In the genomic region with DNA sequence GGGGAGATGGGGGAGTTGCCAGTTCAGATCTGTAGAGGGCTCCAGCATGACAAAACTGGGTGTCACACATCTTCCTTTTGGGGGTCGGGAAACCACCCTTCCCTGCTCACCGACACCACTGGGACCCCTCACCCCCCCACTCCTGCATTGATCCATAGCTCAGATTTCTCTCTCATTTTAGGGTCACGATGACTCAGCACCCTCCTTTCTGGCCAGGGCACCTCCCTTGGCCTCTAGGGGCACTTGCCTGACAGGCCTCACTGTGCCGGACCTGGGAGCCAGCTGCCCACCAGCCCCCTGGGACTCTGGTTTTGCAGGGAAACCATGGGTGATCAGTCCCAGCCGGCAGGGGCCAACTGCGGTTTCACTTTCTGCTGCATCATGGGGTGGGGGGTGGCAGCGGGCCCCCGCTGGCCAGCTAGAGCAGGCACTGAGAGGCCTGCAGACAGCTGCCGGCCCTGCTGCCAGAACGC, we compare ENCODE assay signal across 9 cellular contexts.
DNase-seq lines count a peak whose midpoint lies in the region; ATAC-seq and TF ChIP-seq lines count a peak whose summit lies in the region.
"Had no signal": no experiment of that assay in that cellular context is flagged by ENCODE, and none has a peak within 500 bp of the region (broad histone marks: within the 10 kb centered on the region; RNA-seq: fewer than 3 reads in every experiment).

No MANE protein-coding gene starts in this region.

- H3K4me3 ChIP-seq in HCT116 (replicated peaks in 1 of 2; ENCODE audit: low read depth in 1 of 2, low read length in 2 of 2) (peak overlapping the region in 1 of 2 experiments; percentile 37; a peak in 1 of 4 replicates), Panc1 (ENCODE audit: low read depth in 2 of 2, low read length in 2 of 2) (peak overlapping the region; percentile 14 to 38)
- H3K4me3 ChIP-seq: SK-N-MC had no signal

- H3K4me2 ChIP-seq in HCT116 (ENCODE audit: low read length) = peak overlapping the region; percentile 77

- in situ Hi-C loops in Panc1 (cut with HindIII; ENCODE audit: low pct_unique_long_range_greater_than_20kb, low sequenced_read_pairs) = no loop called here

- H3K27ac ChIP-seq in HCT116 (ENCODE audit: low read depth, low read length) = peak overlapping the region; percentile 74
- peak overlapping the region; percentile 93 for H3K27ac ChIP-seq in Panc1 (ENCODE audit: low read length)
- H3K27ac ChIP-seq: SK-N-MC had no signal

- no peak for DNase-seq in HCT116 (ENCODE audit: low read depth, low spot score)
- DNase-seq in Panc1 (ENCODE audit: low read depth, low spot score) = no peak
- peak; percentile 67 for DNase-seq in islet precursor cell
- DNase-seq in NOMO-1 (lab: John Stamatoyannopoulos, UW; ENCODE audit: unreplicated experiment in 2 of 2) = no peak
- no peak for DNase-seq in mucosa of gallbladder (ENCODE audit: low spot score)
- no peak for DNase-seq in NCI-H2196 treated with DMSO at 0.1 percent for 48 hours (lab: John Stamatoyannopoulos, UW; ENCODE audit: unreplicated experiment)

- no peaks in the 10 kb centered on the region for H3K9me2 ChIP-seq in HCT116 (ENCODE audit: insufficient read depth)

- no peaks in the 10 kb centered on the region for H3K9me3 ChIP-seq in HCT116 (ENCODE audit: control insufficient read depth in 1 of 2, insufficient read depth in 1 of 2, low read depth in 1 of 2, low read length in 2 of 2)
- no peaks in the 10 kb centered on the region for H3K9me3 ChIP-seq in Panc1 (ENCODE audit: control insufficient read depth, insufficient read depth, low read depth, low read length)

- POLR2A ChIA-PET in HCT116 (lab: Charles Lee) (interaction anchor here (0.6 kb wide), 1 partner anchor 42 kb away, joined by 8 read pairs; no protein-coding TSS in a partner anchor), Panc1 (lab: Charles Lee) (no interaction called here)

- peaks cover 96% of the 10 kb centered on the region for H3K79me2 ChIP-seq in HCT116 (ENCODE audit: insufficient read depth, low read length)

- peaks cover 10% of the 10 kb centered on the region for H3K4me1 Mint-ChIP-seq in activated T-helper 17 cell treated with anti-CD3 and anti-CD28 coated beads, Interleukin-2, amount 50 U/mL, for 72 hours

- no peaks in the 10 kb centered on the region for H3K9me3 Mint-ChIP-seq in activated T-helper 17 cell treated with anti-CD3 and anti-CD28 coated beads, Interleukin-2, amount 50 U/mL, for 72 hours

- H3K27me3 ChIP-seq in HCT116 (ENCODE audit: insufficient read depth, low read length) (no peaks in the 10 kb centered on the region), Panc1 (ENCODE audit: control insufficient read depth, insufficient read depth, low read length) (no peaks in the 10 kb centered on the region)

- RAD21 ChIA-PET in HCT116 (lab: Charles Lee; ENCODE audit: low non-redundant PET in 1 of 2, low total read pairs in 2 of 2, uncharacterized antibody in 2 of 2, unreplicated experiment in 2 of 2) = no interaction called here

- intact Hi-C loops in HCT116 (cut with micrococcal nuclease) = loop anchor here (5.0 kb wide), 1 partner anchor 52 kb away; no protein-coding TSS in a partner anchor
- intact Hi-C loops in Panc1 (cut with micrococcal nuclease; ENCODE audit: unreplicated experiment) = no loop called here

- TF ChIP-seq RAD21 in HCT116 (IDR thresholded peaks at IDR 0.05; ENCODE audit: low read depth) = no peak

- no peaks in the 10 kb centered on the region for H3K36me3 Mint-ChIP-seq in activated T-helper 17 cell treated with anti-CD3 and anti-CD28 coated beads, Interleukin-2, amount 50 U/mL, for 72 hours (ENCODE audit: low read depth)

- H3K4me1 ChIP-seq in HCT116 (ENCODE audit: control insufficient read depth in 1 of 2, insufficient read depth in 2 of 2, low read length in 2 of 2) = peaks cover 47 to 58% of the 10 kb centered on the region in 2 experiments
- peaks cover 66% of the 10 kb centered on the region for H3K4me1 ChIP-seq in Panc1 (ENCODE audit: control insufficient read depth, insufficient read depth, low read length)

- H3K27me3 Mint-ChIP-seq in activated T-helper 17 cell treated with anti-CD3 and anti-CD28 coated beads, Interleukin-2, amount 50 U/mL, for 72 hours = no peaks in the 10 kb centered on the region

- no peaks in the 10 kb centered on the region for H4K20me1 ChIP-seq in HCT116 (ENCODE audit: insufficient read depth)

- no peak overlapping the region for H2AFZ ChIP-seq in HCT116 (ENCODE audit: low read depth, low read length, poor library complexity, severe bottlenecking)

- peak overlapping the region; percentile 64 for H3K9ac ChIP-seq in HCT116 (ENCODE audit: low read length)

- no peak; the same call in 1 of the 2 replicates for ATAC-seq in HCT116
- 0 out of 2 replicates have a peak, but pooled peaks have one; percentile 1 for ATAC-seq in Panc1
- ATAC-seq in activated T-helper 17 cell treated with anti-CD3 and anti-CD28 coated beads, Interleukin-2, amount 50 U/mL, for 72 hours (replicated peaks) = no peak

- no peak overlapping the region for H3K4me3 Mint-ChIP-seq in activated T-helper 17 cell treated with anti-CD3 and anti-CD28 coated beads, Interleukin-2, amount 50 U/mL, for 72 hours

- no peak overlapping the region for H3K27ac Mint-ChIP-seq in activated T-helper 17 cell treated with anti-CD3 and anti-CD28 coated beads, Interleukin-2, amount 50 U/mL, for 72 hours

- TF ChIP-seq POLR2A in HCT116 (IDR thresholded peaks at IDR 0.05; ENCODE audit: borderline replicate concordance, extremely low read depth, insufficient read depth, insufficient read length) = no peak

- BruUV-seq in HCT116 (replicated peaks; lab: Mats Ljungman, UMichigan) (no TSS peak), Panc1 (replicated peaks; lab: Mats Ljungman, UMichigan) (no TSS peak)

- CTCF ChIA-PET in HCT116 (lab: Charles Lee) = interaction anchor here (2.4 kb wide), 1 partner anchor 391 kb away, joined by 7 read pairs; the partner anchor contains the start of gene ERCC4
- CTCF ChIA-PET in Panc1 (lab: Charles Lee) = interaction anchor here (0.6 kb wide), 3 partner anchors 10 to 310 kb away, joined by 3 to 7 read pairs (median 3); no protein-coding TSS in a partner anchor

- no peaks in the 10 kb centered on the region for H3K36me3 ChIP-seq in HCT116 (ENCODE audit: control insufficient read depth in 1 of 2, insufficient read depth in 2 of 2, low read length in 2 of 2)
- no peaks in the 10 kb centered on the region for H3K36me3 ChIP-seq in Panc1 (ENCODE audit: control insufficient read depth, insufficient read depth, low read length)

- TF ChIP-seq CTCF in GM12874 (IDR thresholded peaks at IDR 0.05; ENCODE audit: insufficient read depth, low read depth, low read length) (peak; percentile 55), HCT116 (IDR thresholded peaks at IDR 0.05 in 2 of 3, conservative IDR thresholded peaks at IDR 0.05 in 1 of 3; ENCODE audit: borderline replicate concordance in 1 of 3, insufficient read depth in 1 of 3, low read depth in 2 of 3, low read length in 2 of 3) (peak in 2 of 3 experiments; percentile 10 to 15; a peak in 1 of 6 replicates), Panc1 (IDR thresholded peaks at IDR 0.05) (no peak)

TF ChIP-seq in HCT116, 20 proteins besides CTCF, POLR2A, EP300 and RAD21:
- TF ChIP-seq, protein P1, sequence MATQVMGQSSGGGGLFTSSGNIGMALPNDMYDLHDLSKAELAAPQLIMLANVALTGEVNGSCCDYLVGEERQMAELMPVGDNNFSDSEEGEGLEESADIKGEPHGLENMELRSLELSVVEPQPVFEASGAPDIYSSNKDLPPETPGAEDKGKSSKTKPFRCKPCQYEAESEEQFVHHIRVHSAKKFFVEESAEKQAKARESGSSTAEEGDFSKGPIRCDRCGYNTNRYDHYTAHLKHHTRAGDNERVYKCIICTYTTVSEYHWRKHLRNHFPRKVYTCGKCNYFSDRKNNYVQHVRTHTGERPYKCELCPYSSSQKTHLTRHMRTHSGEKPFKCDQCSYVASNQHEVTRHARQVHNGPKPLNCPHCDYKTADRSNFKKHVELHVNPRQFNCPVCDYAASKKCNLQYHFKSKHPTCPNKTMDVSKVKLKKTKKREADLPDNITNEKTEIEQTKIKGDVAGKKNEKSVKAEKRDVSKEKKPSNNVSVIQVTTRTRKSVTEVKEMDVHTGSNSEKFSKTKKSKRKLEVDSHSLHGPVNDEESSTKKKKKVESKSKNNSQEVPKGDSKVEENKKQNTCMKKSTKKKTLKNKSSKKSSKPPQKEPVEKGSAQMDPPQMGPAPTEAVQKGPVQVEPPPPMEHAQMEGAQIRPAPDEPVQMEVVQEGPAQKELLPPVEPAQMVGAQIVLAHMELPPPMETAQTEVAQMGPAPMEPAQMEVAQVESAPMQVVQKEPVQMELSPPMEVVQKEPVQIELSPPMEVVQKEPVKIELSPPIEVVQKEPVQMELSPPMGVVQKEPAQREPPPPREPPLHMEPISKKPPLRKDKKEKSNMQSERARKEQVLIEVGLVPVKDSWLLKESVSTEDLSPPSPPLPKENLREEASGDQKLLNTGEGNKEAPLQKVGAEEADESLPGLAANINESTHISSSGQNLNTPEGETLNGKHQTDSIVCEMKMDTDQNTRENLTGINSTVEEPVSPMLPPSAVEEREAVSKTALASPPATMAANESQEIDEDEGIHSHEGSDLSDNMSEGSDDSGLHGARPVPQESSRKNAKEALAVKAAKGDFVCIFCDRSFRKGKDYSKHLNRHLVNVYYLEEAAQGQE (IDR thresholded peaks at IDR 0.05; ENCODE audit: low read depth) = no peak
- no peak for TF ChIP-seq EGR1 (IDR thresholded peaks at IDR 0.05; ENCODE audit: low read depth)
- no peak for TF ChIP-seq JUND (IDR thresholded peaks at IDR 0.05)
- TF ChIP-seq, protein P2, sequence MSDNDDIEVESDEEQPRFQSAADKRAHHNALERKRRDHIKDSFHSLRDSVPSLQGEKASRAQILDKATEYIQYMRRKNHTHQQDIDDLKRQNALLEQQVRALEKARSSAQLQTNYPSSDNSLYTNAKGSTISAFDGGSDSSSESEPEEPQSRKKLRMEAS (IDR thresholded peaks at IDR 0.05) = no peak
